ENCODE assay signal across 17 cellular contexts in genomic region chr2:16199882-16200590, GRCh38.
"Had no signal": no experiment of that assay in that cellular context is flagged by ENCODE, and none has a peak within 500 bp of the region (broad histone marks: within the 10 kb centered on the region; RNA-seq: fewer than 3 reads in every experiment).

No MANE protein-coding gene starts in this region.

- H3K4me2 ChIP-seq: hepatocyte had no signal

- H3K4me3 ChIP-seq: coronary artery, dorsolateral prefrontal cortex, esophagus muscularis mucosa, gastroesophageal sphincter, heart left ventricle, hepatocyte, left lung, lower lobe of right lung, mucosa of descending colon had no signal

- H3K9me3 ChIP-seq: esophagus muscularis mucosa, gastroesophageal sphincter, heart left ventricle, left lung, lower lobe of right lung, mucosa of descending colon had no signal

- H3K27ac ChIP-seq: coronary artery, dorsolateral prefrontal cortex, esophagus muscularis mucosa, foreskin keratinocyte, gastroesophageal sphincter, heart left ventricle, hepatocyte, left lung, lower lobe of right lung had no signal

- H3K27ac Mint-ChIP-seq: mesothelial cell of epicardium had no signal

- DNase-seq: dermis blood vessel endothelial cell; dorsolateral prefrontal cortex; effector CD4-positive, alpha-beta T cell; effector memory CD4-positive, alpha-beta T cell; foreskin keratinocyte; heart left ventricle; left cardiac atrium; left lung; left ventricle myocardium superior; lower lobe of right lung; mesendoderm; mucosa of descending colon had no signal

- H3K79me2 ChIP-seq: hepatocyte had no signal

- H3K4me3 Mint-ChIP-seq: mesothelial cell of epicardium had no signal

- H3K27me3 ChIP-seq: dorsolateral prefrontal cortex, foreskin keratinocyte, gastroesophageal sphincter, heart left ventricle, hepatocyte, left lung had no signal

- H3K36me3 ChIP-seq: esophagus muscularis mucosa, gastroesophageal sphincter, heart left ventricle, left lung, lower lobe of right lung had no signal

- H3K9me3 Mint-ChIP-seq: mesothelial cell of epicardium had no signal

- H3K4me1 ChIP-seq: esophagus muscularis mucosa, foreskin keratinocyte, gastroesophageal sphincter, heart left ventricle, left lung, lower lobe of right lung had no signal

- H3K36me3 Mint-ChIP-seq: mesothelial cell of epicardium had no signal

- H2AFZ ChIP-seq: hepatocyte had no signal
